ENCODE assay signal across 20 cellular contexts in the genomic region with DNA sequence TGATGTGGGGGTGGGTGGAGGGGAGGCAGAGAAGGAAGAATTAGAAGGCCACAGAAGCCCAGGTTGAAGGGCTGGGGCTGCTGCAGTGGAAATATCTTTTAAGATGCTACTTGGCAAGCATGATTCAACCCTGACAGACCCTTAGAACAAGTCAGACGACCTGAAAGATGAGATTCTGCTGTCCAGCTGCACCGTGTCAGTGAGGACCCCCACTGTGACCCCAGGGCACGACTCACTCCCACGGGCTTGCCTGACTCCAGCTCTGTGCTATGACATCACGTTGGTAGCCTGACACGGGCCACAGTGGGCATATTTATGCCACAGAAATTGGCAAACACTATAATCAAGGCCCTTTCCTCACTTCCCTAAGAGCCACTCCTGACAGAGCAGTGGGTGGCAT. TPM values are rescaled to one million over a fixed set of nuclear protein-coding genes. Genes with fewer than 3 reads are reported as not detected.
A peak's percentile ranks its signal among the peaks of the same experiment; 100 is the strongest.
DNase-seq lines count a peak whose midpoint lies in the region; ATAC-seq and FAIRE-seq lines count a peak whose summit lies in the region.
"Had no signal": no experiment of that assay in that cellular context is flagged by ENCODE, and none has a peak within 500 bp of the region (broad histone marks: within the 10 kb centered on the region; RNA-seq: fewer than 3 reads in every experiment).

No MANE protein-coding gene starts in this region.

- intact Hi-C loops in activated CD4-positive, alpha-beta T cell treated with anti-CD3 and anti-CD28 coated beads, Interleukin-2, amount 10 ng/mL, durations not matched to agents 24 days and 14 days (cut with micrococcal nuclease): no loop called here
- intact Hi-C loops in posterior vena cava (cut with DNase I): no loop called here
- intact Hi-C loops in activated CD4-positive, alpha-beta memory T cell treated with anti-CD3 and anti-CD28 coated beads for 36 hours (cut with micrococcal nuclease): loop anchor here (2.0 kb wide), 1 partner anchor 78 kb away; no protein-coding TSS in a partner anchor

- no peak for FAIRE-seq in RCC 7860 (lab: Jason Lieb, UNC)
- FAIRE-seq: frontal cortex, GM19239, TTC549 had no signal

- H3K36me3 Mint-ChIP-seq in activated CD4-positive, alpha-beta T cell treated with anti-CD3 and anti-CD28 coated beads, Interleukin-2, amount 10 ng/mL, durations not matched to agents 24 days and 14 days (ENCODE audit: low read depth): no peaks in the 10 kb centered on the region
- H3K36me3 Mint-ChIP-seq in activated CD4-positive, alpha-beta memory T cell treated with anti-CD3 and anti-CD28 coated beads for 36 hours: no peaks in the 10 kb centered on the region
- H3K36me3 Mint-ChIP-seq: activated naive CD8-positive, alpha-beta T cell treated with anti-CD3 and anti-CD28 coated beads, Interleukin-2, amount 10 ng/mL, durations not matched to agents 7 days and 5 days; stimulated activated naive B cell treated with anti-CD40 and anti-IgM and Interleukin-4, amounts not matched to agents 10 μg/mL and 1 μg/mL and 100 μg/mL, for 72 hours; T-cell had no signal

- no peak for ATAC-seq in HG03442 (IDR thresholded peaks at IDR 0.05; ENCODE audit: unreplicated experiment)
- ATAC-seq in GM21381 (IDR thresholded peaks at IDR 0.05; ENCODE audit: unreplicated experiment): no peak
- ATAC-seq: lower lobe of right lung, T-cell had no signal

- H3K4me1 Mint-ChIP-seq in activated CD4-positive, alpha-beta T cell treated with anti-CD3 and anti-CD28 coated beads, Interleukin-2, amount 10 ng/mL, durations not matched to agents 24 days and 14 days: peaks cover 10% of the 10 kb centered on the region
- H3K4me1 Mint-ChIP-seq in activated CD4-positive, alpha-beta memory T cell treated with anti-CD3 and anti-CD28 coated beads for 36 hours (ENCODE audit: low read depth): peaks cover 11% of the 10 kb centered on the region
- H3K4me1 Mint-ChIP-seq: activated naive CD8-positive, alpha-beta T cell treated with anti-CD3 and anti-CD28 coated beads, Interleukin-2, amount 10 ng/mL, durations not matched to agents 7 days and 5 days had no signal

- POLR2A ChIA-PET in activated CD4-positive, alpha-beta memory T cell treated with anti-CD3 and anti-CD28 coated beads for 36 hours (lab: Charles Lee): interaction anchor here (0.7 kb wide), 1 partner anchor 521 kb away, joined by 3 read pairs; no protein-coding TSS in a partner anchor

- H3K27ac Mint-ChIP-seq in activated CD4-positive, alpha-beta T cell treated with anti-CD3 and anti-CD28 coated beads, Interleukin-2, amount 10 ng/mL, durations not matched to agents 24 days and 14 days: peak overlapping the region; percentile 37
- no peak overlapping the region for H3K27ac Mint-ChIP-seq in activated CD4-positive, alpha-beta memory T cell treated with anti-CD3 and anti-CD28 coated beads for 36 hours
- H3K27ac Mint-ChIP-seq: activated naive CD8-positive, alpha-beta T cell treated with anti-CD3 and anti-CD28 coated beads, Interleukin-2, amount 10 ng/mL, durations not matched to agents 7 days and 5 days; stimulated activated naive B cell treated with anti-CD40 and anti-IgM and Interleukin-4, amounts not matched to agents 10 μg/mL and 1 μg/mL and 100 μg/mL, for 72 hours had no signal

- DNase-seq in activated CD4-positive, alpha-beta T cell treated with anti-CD3 and anti-CD28 coated beads, Interleukin-2, amount 10 ng/mL, durations not matched to agents 24 days and 14 days: no peak
- DNase-seq in activated CD4-positive, alpha-beta T cell treated with anti-CD3 and anti-CD28 coated beads for 4 hours: no peak
- peak; percentile 21 for DNase-seq in RCC 7860 (ENCODE audit: low spot score)
- peak; percentile 90 for DNase-seq in left kidney (ENCODE audit: low read depth, low spot score)
- DNase-seq in posterior vena cava (ENCODE audit: low spot score): no peak
- no peak for DNase-seq in activated CD4-positive, alpha-beta memory T cell treated with anti-CD3 and anti-CD28 coated beads for 36 hours
- DNase-seq: activated CD4-positive, alpha-beta T cell treated with anti-CD3 and anti-CD28 coated beads for 1 hour; activated naive CD8-positive, alpha-beta T cell treated with anti-CD3 and anti-CD28 coated beads, Interleukin-2, amount 10 ng/mL, durations not matched to agents 7 days and 5 days; DND-41; lower lobe of right lung; MM.1S; NCI-H1436 treated with DMSO at 0.1 percent for 48 hours; NCI-H526; stimulated activated naive B cell treated with anti-CD40 and anti-IgM and Interleukin-4, amounts not matched to agents 10 μg/mL and 1 μg/mL and 100 μg/mL, for 72 hours; T-cell had no signal

- no peak overlapping the region for H3K4me3 Mint-ChIP-seq in activated CD4-positive, alpha-beta T cell treated with anti-CD3 and anti-CD28 coated beads, Interleukin-2, amount 10 ng/mL, durations not matched to agents 24 days and 14 days
- H3K4me3 Mint-ChIP-seq in activated CD4-positive, alpha-beta memory T cell treated with anti-CD3 and anti-CD28 coated beads for 36 hours: no peak overlapping the region
- H3K4me3 Mint-ChIP-seq: activated naive CD8-positive, alpha-beta T cell treated with anti-CD3 and anti-CD28 coated beads, Interleukin-2, amount 10 ng/mL, durations not matched to agents 7 days and 5 days; stimulated activated naive B cell treated with anti-CD40 and anti-IgM and Interleukin-4, amounts not matched to agents 10 μg/mL and 1 μg/mL and 100 μg/mL, for 72 hours; T-cell had no signal

- CTCF ChIA-PET in activated CD4-positive, alpha-beta memory T cell treated with anti-CD3 and anti-CD28 coated beads for 36 hours (lab: Charles Lee): interaction anchor here (0.6 kb wide), 1 partner anchor 613 kb away, joined by 3 read pairs; no protein-coding TSS in a partner anchor

- H3K27me3 Mint-ChIP-seq in activated CD4-positive, alpha-beta T cell treated with anti-CD3 and anti-CD28 coated beads, Interleukin-2, amount 10 ng/mL, durations not matched to agents 24 days and 14 days: peaks cover 17% of the 10 kb centered on the region
- peaks cover 10% of the 10 kb centered on the region for H3K27me3 Mint-ChIP-seq in activated CD4-positive, alpha-beta memory T cell treated with anti-CD3 and anti-CD28 coated beads for 36 hours
- H3K27me3 Mint-ChIP-seq: activated naive CD8-positive, alpha-beta T cell treated with anti-CD3 and anti-CD28 coated beads, Interleukin-2, amount 10 ng/mL, durations not matched to agents 7 days and 5 days had no signal

- no peaks in the 10 kb centered on the region for H3K9me3 Mint-ChIP-seq in activated CD4-positive, alpha-beta T cell treated with anti-CD3 and anti-CD28 coated beads, Interleukin-2, amount 10 ng/mL, durations not matched to agents 24 days and 14 days
- H3K9me3 Mint-ChIP-seq in activated CD4-positive, alpha-beta memory T cell treated with anti-CD3 and anti-CD28 coated beads for 36 hours: no peaks in the 10 kb centered on the region
- H3K9me3 Mint-ChIP-seq: activated naive CD8-positive, alpha-beta T cell treated with anti-CD3 and anti-CD28 coated beads, Interleukin-2, amount 10 ng/mL, durations not matched to agents 7 days and 5 days; stimulated activated naive B cell treated with anti-CD40 and anti-IgM and Interleukin-4, amounts not matched to agents 10 μg/mL and 1 μg/mL and 100 μg/mL, for 72 hours; T-cell had no signal

RNA-seq across cellular contexts. Expression of gene LRFN4, which starts 36.1 kb away (rescaled TPM):
- total RNA-seq in activated CD4-positive, alpha-beta T cell treated with anti-CD3 and anti-CD28 coated beads, Interleukin-2, amount 10 ng/mL, durations not matched to agents 24 days and 14 days: 51.9 and 55.6 TPM in 2 replicates
- 10 to 100 TPM; 15.0 to 16.9 TPM for total RNA-seq in posterior vena cava
- 10 to 100 TPM; 24.6 to 29.8 TPM for total RNA-seq in activated CD4-positive, alpha-beta memory T cell treated with anti-CD3 and anti-CD28 coated beads for 36 hours

RNA-seq across cellular contexts. Expression of gene RCE1, which starts 49.7 kb away (rescaled TPM):
- total RNA-seq in activated CD4-positive, alpha-beta T cell treated with anti-CD3 and anti-CD28 coated beads, Interleukin-2, amount 10 ng/mL, durations not matched to agents 24 days and 14 days: 28.5 and 32.9 TPM in 2 replicates
- total RNA-seq in posterior vena cava: 1 to 10 TPM; 7.9 to 9.1 TPM
- 10 to 100 TPM; 22.5 to 24.4 TPM for total RNA-seq in activated CD4-positive, alpha-beta memory T cell treated with anti-CD3 and anti-CD28 coated beads for 36 hours

Comparison
In these comparisons a context has a peak if more than half of its experiments do, and no peak if none do; other contexts are left out.
1. DNase-seq: peak in RCC 7860 (single experiment) and left kidney (single experiment); none in activated CD4-positive, alpha-beta T cell treated with anti-CD3 and anti-CD28 coated beads, Interleukin-2, amount 10 ng/mL, durations not matched to agents 24 days and 14 days (single experiment), activated CD4-positive, alpha-beta T cell treated with anti-CD3 and anti-CD28 coated beads for 4 hours (0 of 2), posterior vena cava (single experiment) and activated CD4-positive, alpha-beta memory T cell treated with anti-CD3 and anti-CD28 coated beads for 36 hours (single experiment).